In the genomic region with DNA sequence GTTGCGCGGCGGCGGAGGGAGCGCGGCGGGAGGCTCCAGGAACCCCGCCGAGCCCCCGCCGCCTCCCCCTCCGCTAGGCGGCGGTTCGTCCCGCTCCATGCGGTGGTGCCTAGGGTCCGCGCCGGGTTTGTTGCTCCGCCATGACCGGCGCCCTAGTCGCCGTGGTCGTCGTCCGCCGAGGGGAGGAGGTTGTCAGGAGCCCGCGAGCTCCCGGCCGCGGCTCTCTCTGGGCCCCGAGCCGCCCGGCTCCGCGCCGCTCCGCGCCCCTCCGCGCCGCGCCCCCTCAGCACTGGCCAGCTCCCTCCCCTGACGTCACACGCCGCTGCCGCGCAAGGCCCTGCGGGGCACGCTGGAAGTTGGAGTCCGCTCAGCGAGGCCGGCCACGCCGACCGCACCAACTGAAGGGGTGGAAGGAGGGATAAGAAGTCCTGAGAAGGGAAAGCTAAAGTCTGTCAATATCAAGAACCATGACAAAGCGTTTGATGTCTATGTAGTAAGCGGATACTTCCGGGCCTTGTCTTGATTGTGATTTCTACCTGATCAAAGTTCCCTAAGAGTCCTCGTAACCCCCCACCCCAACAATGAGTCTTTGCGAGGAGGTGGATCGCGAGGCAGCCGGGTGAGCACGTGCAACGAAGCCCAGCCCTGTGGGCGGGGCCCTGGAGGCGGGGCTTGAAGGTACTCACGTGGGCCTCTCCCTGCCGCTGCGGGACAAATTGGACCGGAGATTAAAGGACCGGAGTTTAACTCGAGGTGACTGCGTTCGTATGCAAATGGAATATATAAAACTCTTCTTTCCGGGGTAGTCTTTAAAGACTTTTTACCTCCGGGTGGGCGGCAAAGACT, we compare ENCODE assay signal across 8 cellular contexts. TPM values are rescaled to one million over a fixed set of nuclear protein-coding genes. Genes with fewer than 3 reads are reported as not detected.
DNase-seq lines count a peak whose midpoint lies in the region; ATAC-seq and TF ChIP-seq lines count a peak whose summit lies in the region.

Gene NR6A1, minus strand, starts transcription at position 291 of the 846 bp plus-strand sequence.

- DNase-seq in DMS114 treated with DMSO at 0.1 percent for 48 hours (lab: John Stamatoyannopoulos, UW; ENCODE audit: unreplicated experiment) (peak; percentile 94), activated T-cell treated with anti-CD3 and anti-CD28 coated beads for 1 hour (ENCODE audit: low read depth) (peak; percentile 93), epithelial cell of esophagus (ENCODE audit: low read depth) (peak; percentile 98), mucosa of descending colon (peak; percentile 98 to 99 (median 98))
- DNase-seq in stimulated activated CD8-positive, alpha-beta memory T cell treated with anti-CD3 and anti-CD28 coated beads, Interleukin-4, amount 100 ng/mL, for 1 hour (ENCODE audit: low read depth in 2 of 2, low spot score in 1 of 2): peak; percentile 82 to 88

- H3K9me3 ChIP-seq in HUES6 (ENCODE audit: control insufficient read depth, insufficient read depth, low read depth, low read length): no peaks in the 10 kb centered on the region
- H3K9me3 ChIP-seq in OCI-LY1 (ENCODE audit: low read length): no peaks in the 10 kb centered on the region
- no peaks in the 10 kb centered on the region for H3K9me3 ChIP-seq in mucosa of descending colon

- H3K27me3 ChIP-seq in HUES6 (ENCODE audit: control insufficient read depth, insufficient read depth, low read length) (peaks cover 36% of the 10 kb centered on the region), OCI-LY1 (ENCODE audit: insufficient read depth, low read length) (no peaks in the 10 kb centered on the region)

- H3K4me1 ChIP-seq in HUES6 (ENCODE audit: control insufficient read depth, insufficient read depth, low read length) (peaks cover 38% of the 10 kb centered on the region), OCI-LY1 (ENCODE audit: insufficient read depth, low read length, severe bottlenecking) (peaks cover 56% of the 10 kb centered on the region), mucosa of descending colon (ENCODE audit: low read depth) (peaks cover 21% of the 10 kb centered on the region)

- H3K36me3 ChIP-seq in HUES6 (ENCODE audit: control insufficient read depth, insufficient read depth, low read length) (no peaks in the 10 kb centered on the region), OCI-LY1 (ENCODE audit: insufficient read depth, low read length) (no peaks in the 10 kb centered on the region), mucosa of descending colon (ENCODE audit: low read depth) (no peaks in the 10 kb centered on the region)

- peak within 1 kb of the TSS; percentile 87 for H3K4me3 ChIP-seq in HUES6 (ENCODE audit: low read depth, low read length)
- H3K4me3 ChIP-seq in OCI-LY1 (ENCODE audit: low read depth, low read length, poor library complexity, severe bottlenecking): peak within 1 kb of the TSS; percentile 75
- H3K4me3 ChIP-seq in epithelial cell of esophagus (ENCODE audit: low read length): peak within 1 kb of the TSS; percentile 70
- peak within 1 kb of the TSS; percentile 79 for H3K4me3 ChIP-seq in mucosa of descending colon

- intact Hi-C loops in mucosa of descending colon (cut with DNase I, micrococcal nuclease): loop anchor here in 1 of 2 donors (5.0 kb wide), 2 partner anchors 371 to 601 kb away; partner anchors contain the start of gene SCAI

- TF ChIP-seq CTCF in OCI-LY1 (IDR thresholded peaks at IDR 0.05; ENCODE audit: low read length) (peak; percentile 30; the same call in 1 of the 2 replicates), epithelial cell of esophagus (IDR thresholded peaks at IDR 0.05; ENCODE audit: insufficient read depth, low read depth, low read length, missing control alignments) (no peak), mucosa of descending colon (IDR thresholded peaks at IDR 0.05) (no peak)

- H3K27ac ChIP-seq in HUES6 (ENCODE audit: low read depth, low read length): peak within 1 kb of the TSS; percentile 99
- no peak within 1 kb of the TSS for H3K27ac ChIP-seq in OCI-LY1 (ENCODE audit: low read depth, low read length, poor library complexity, severe bottlenecking)

- H3F3A ChIP-seq in OCI-LY1 (ENCODE audit: insufficient read depth, low read length): no peaks in the 10 kb centered on the region; the same call in 1 of the 2 replicates

- H3K79me2 ChIP-seq in OCI-LY1 (ENCODE audit: insufficient read depth, low read length): 0 out of 2 replicates have a peak, but pooled peaks cover 4% of the 10 kb centered on the region

- no peak within 1 kb of the TSS for H2AFZ ChIP-seq in OCI-LY1 (ENCODE audit: low read length)

- H3K4me2 ChIP-seq in OCI-LY1 (ENCODE audit: low read length): peak within 1 kb of the TSS; percentile 79

- no peaks in the 10 kb centered on the region for H3K9me2 ChIP-seq in OCI-LY1 (ENCODE audit: low read depth, low read length)

- peak within 1 kb of the TSS; percentile 98 for H3K9ac ChIP-seq in HUES6 (ENCODE audit: low read length)
- peak within 1 kb of the TSS; percentile 73 for H3K9ac ChIP-seq in OCI-LY1 (ENCODE audit: low read length)

- H4K20me1 ChIP-seq in OCI-LY1 (ENCODE audit: insufficient read depth, low read length): no peaks in the 10 kb centered on the region

- ATAC-seq in GM21447 (IDR thresholded peaks at IDR 0.05; ENCODE audit: unreplicated experiment) (peak; percentile 85), mucosa of descending colon (peak; percentile 89)

RNA-seq across cellular contexts. Expression of gene NR6A1, which starts in this region (rescaled TPM):
- 1 to 10 TPM; 5.6 to 8.4 (median 7.0) TPM for total RNA-seq in mucosa of descending colon
